ENCODE assay signal across 8 cellular contexts in the genomic region with DNA sequence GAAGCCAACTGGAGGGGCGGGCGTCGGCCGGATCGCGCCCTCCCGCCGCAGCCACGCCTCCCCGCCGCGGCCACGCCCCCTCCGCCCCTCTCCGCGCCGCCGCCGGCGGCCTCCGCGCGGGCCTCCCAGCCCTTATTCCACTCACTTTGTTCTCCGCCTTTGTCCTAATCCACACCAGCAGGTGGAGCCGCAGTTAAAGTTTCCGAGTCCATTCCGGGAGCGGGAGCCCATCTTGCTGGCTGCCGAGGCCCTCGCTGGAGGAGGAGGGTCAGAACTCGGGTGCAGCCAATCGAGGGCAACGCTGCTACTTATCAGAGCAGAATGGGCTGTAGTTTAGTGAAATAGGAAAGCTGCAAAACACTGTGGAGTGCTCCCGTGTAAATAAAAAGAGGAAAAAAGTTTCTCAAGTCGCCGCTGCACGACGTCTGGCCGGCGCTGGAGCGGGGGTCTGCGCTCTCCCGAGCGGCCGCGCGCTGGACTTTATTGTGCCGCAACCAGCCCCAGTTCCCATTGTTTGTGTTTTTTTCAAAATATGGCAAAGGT. TPM values are rescaled to one million over a fixed set of nuclear protein-coding genes. Genes with fewer than 3 reads are reported as not detected.
DNase-seq lines count a peak whose midpoint lies in the region; TF ChIP-seq lines count a peak whose summit lies in the region.

A gene (plus strand): TSS at position 271 of the 543 bp plus-strand sequence. CDS start 262 bp downstream, at position 533.

- H3K4me3 ChIP-seq in HAP-1 (peak within 1 kb of the TSS; percentile 78), MG63 (peak within 1 kb of the TSS; percentile 90), fibroblast of the aortic adventitia (ENCODE audit: low read depth, low read length) (peak within 1 kb of the TSS; percentile 87), stomach (peak within 1 kb of the TSS; percentile 70 to 89 (median 82))

- no peak for TF ChIP-seq EP300 in stomach (IDR thresholded peaks at IDR 0.05)

- H3K4me1 ChIP-seq in HAP-1 (peaks cover 4% of the 10 kb centered on the region), stomach (peaks cover 14 to 59% (median 40%) of the 10 kb centered on the region in 4 donors)

- TF ChIP-seq POLR2A in stomach (IDR thresholded peaks at IDR 0.05) = peak in 2 of 4 donors; percentile 32 to 65

- H3K4me3 Mint-ChIP-seq in nephron progenitor cell = peak within 1 kb of the TSS; percentile 94

- H3K27ac Mint-ChIP-seq in nephron progenitor cell = peak within 1 kb of the TSS; percentile 100

- peak within 1 kb of the TSS; percentile 95 to 98 (median 97) for H3K27ac ChIP-seq in stomach

- intact Hi-C loops in stomach (cut with DNase I; ENCODE audit: low total_unique reads) = no loop called here

- in situ Hi-C loops in HAP-1 (cut with MboI; ENCODE audit: low sequenced_read_pairs) = no loop called here

- TF ChIP-seq CTCF in fibroblast of the aortic adventitia (IDR thresholded peaks at IDR 0.05; ENCODE audit: insufficient read depth, low read length) (peak; percentile 64), nephron progenitor cell (IDR thresholded peaks at IDR 0.05) (peak; percentile 7), stomach (IDR thresholded peaks at IDR 0.05) (peak in 4 of 7 experiments; percentile 38 to 54 (median 48))

- peaks cover 17% of the 10 kb centered on the region for H3K36me3 Mint-ChIP-seq in nephron progenitor cell (ENCODE audit: low read depth)

- DNase-seq in GDM1 (lab: John Stamatoyannopoulos, UW) = peak; percentile 96
- peak; percentile 97 for DNase-seq in HAP-1 (ENCODE audit: low spot score in 2 of 2)
- DNase-seq in MG63 = peak; percentile 97
- DNase-seq in SHP77 treated with DMSO at 0.1 percent for 48 hours (lab: John Stamatoyannopoulos, UW) = peak; percentile 94
- DNase-seq in activated effector memory CD4-positive, alpha-beta T cell treated with anti-CD3 and anti-CD28 coated beads, Interleukin-2, amount 50 U/mL, for 16 hours = peak; percentile 98
- peak; percentile 99 for DNase-seq in fibroblast of the aortic adventitia (ENCODE audit: low read depth)
- peak; percentile 95 for DNase-seq in nephron progenitor cell
- DNase-seq in stomach = peak; percentile 97

- H3K36me3 ChIP-seq in HAP-1 (replicated peaks) (no peaks in the 10 kb centered on the region; the same call in 1 of the 2 replicates), MG63 (peaks cover 11% of the 10 kb centered on the region), stomach (peaks cover 0 to 6% (median under 1%) of the 10 kb centered on the region in 4 donors)

- H3K9me3 Mint-ChIP-seq in nephron progenitor cell = no peaks in the 10 kb centered on the region

- H3K9me3 ChIP-seq in HAP-1 (no peaks in the 10 kb centered on the region), MG63 (no peaks in the 10 kb centered on the region), stomach (no peaks in the 10 kb centered on the region)

- H3K27me3 ChIP-seq in HAP-1 (ENCODE audit: low read depth) (no peaks in the 10 kb centered on the region), MG63 (no peaks in the 10 kb centered on the region), stomach (no peaks in the 10 kb centered on the region)

- peaks cover 43% of the 10 kb centered on the region for H3K4me1 Mint-ChIP-seq in nephron progenitor cell

- H3K27me3 Mint-ChIP-seq in nephron progenitor cell (ENCODE audit: low read depth, poor library complexity) = peaks cover 10% of the 10 kb centered on the region

- WGBS in stomach, 5 donors = 0 to 1% (median 0%) methylated on average over 48 of the region's 48 CpGs

RNA-seq across cellular contexts. Expression of the gene that starts here (rescaled TPM):
- total RNA-seq in MG63 (2014; rRNA removed; shearing (Covaris generic); ENCODE audit: low replicate concordance) = 14.1 and 21.2 TPM in 2 replicates
- total RNA-seq in fibroblast of the aortic adventitia (ENCODE audit: low replicate concordance) (13.7 and 26.1 TPM in 2 replicates), stomach (10 to 100 TPM in 3 of 5 donors, 1 to 10 TPM in 1, under 1 TPM in 1; 0.87 to 39.7 (median 17.9) TPM)
- 10 to 100 TPM; 13.5 to 15.1 (median 13.9) TPM for polyA plus RNA-seq in stomach

Comparison
In these comparisons a context has a peak if more than half of its experiments do, and no peak if none do; other contexts are left out.
1. Peak in every context shown above with its lines: DNase-seq, H3K4me3 ChIP-seq and H3K27ac ChIP-seq.
2. CTCF ChIP-seq: peak in every context shown above with its lines; median percentile 64 in fibroblast of the aortic adventitia; 48 in stomach; 7 in nephron progenitor cell.